ENCODE assay signal across 12 cellular contexts in the genomic region with DNA sequence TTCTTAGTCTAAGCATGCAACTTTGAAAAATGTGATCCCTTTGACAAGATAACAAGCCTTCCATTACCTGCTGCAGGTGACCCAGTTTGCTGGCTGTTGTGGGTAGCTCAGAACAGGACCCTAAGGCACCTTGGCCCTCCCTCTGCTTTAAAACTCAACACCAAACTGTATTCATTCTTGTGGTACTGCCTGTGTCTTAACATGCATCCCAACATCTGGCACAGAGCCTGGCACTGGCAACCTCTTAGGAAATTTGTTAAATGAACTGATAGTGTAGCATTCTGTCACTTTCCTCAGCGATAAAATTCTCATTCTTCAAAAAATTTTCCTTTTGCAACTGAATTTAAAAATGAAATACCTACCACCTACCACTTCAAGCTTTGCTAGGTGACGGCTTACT.
"Had no signal": no experiment of that assay in that cellular context is flagged by ENCODE, and none has a peak within 500 bp of the region (broad histone marks: within the 10 kb centered on the region; RNA-seq: fewer than 3 reads in every experiment).

No MANE protein-coding gene starts in this region.

- H3K4me3 ChIP-seq: left lung, neural progenitor cell, ovary, spleen, tibial artery had no signal

- H3K36me3 ChIP-seq: left lung, neural progenitor cell, ovary, spleen had no signal

- H3K9me3 ChIP-seq: ovary, spleen, tibial artery had no signal

- ATAC-seq: activated naive CD4-positive, alpha-beta T cell treated with anti-CD3 and anti-CD28 coated beads, Interleukin-2, amount 50 U/mL, for 72 hours; left lung; stimulated activated memory B cell treated with anti-CD40 and anti-IgM and Interleukin-4, amounts not matched to agents 10 μg/mL and 1 μg/mL and 100 μg/mL, for 72 hours had no signal

- H3K4me1 ChIP-seq: left lung, spleen had no signal

- DNase-seq: activated CD4-positive, alpha-beta T cell treated with anti-CD3 and anti-CD28 coated beads, Interleukin-2, amount 50 U/mL, for 1 hour; activated T-cell treated with anti-CD3 and anti-CD28 coated beads, Interleukin-2, amount 50 U/mL, for 1 hour; left lung; ovary; retina; SIG-M5; spleen; stimulated activated CD4-positive, alpha-beta T cell treated with anti-CD3 and anti-CD28 coated beads, Interleukin-1b, Interleukin-23, amount 100 ng/mL, for 48 hours; tibial artery had no signal

- H3K27ac ChIP-seq: left lung, neural progenitor cell, ovary, spleen, tibial artery had no signal

- H3K27me3 ChIP-seq: left lung, neural progenitor cell, ovary, spleen, tibial artery had no signal
